In genomic region chr4:57220734-57221133, GRCh38 we compare ENCODE assay signal across 23 cellular contexts.
"Had no signal": no experiment of that assay in that cellular context is flagged by ENCODE, and none has a peak within 500 bp of the region (broad histone marks: within the 10 kb centered on the region; RNA-seq: fewer than 3 reads in every experiment).

No MANE protein-coding gene starts in this region.

- H3K9me3 Mint-ChIP-seq: activated naive CD8-positive, alpha-beta T cell treated with anti-CD3 and anti-CD28 coated beads for 36 hours; activated T-cell treated with anti-CD3 and anti-CD28 coated beads, Interleukin-2, amount 50 U/mL, for 24 hours; central memory CD8-positive, alpha-beta T cell; effector memory CD8-positive, alpha-beta T cell had no signal

- H3K36me3 ChIP-seq: breast epithelium, lower lobe of right lung, sigmoid colon, vagina had no signal

- H3K4me2 ChIP-seq: smooth muscle cell had no signal

- H3K27ac ChIP-seq: breast epithelium, lower lobe of right lung, sigmoid colon, testis, vagina had no signal

- H3K9me3 ChIP-seq: breast epithelium, lower lobe of right lung, testis, vagina had no signal

- H3K4me1 ChIP-seq: breast epithelium, lower lobe of right lung, sigmoid colon, testis, vagina had no signal

- H3K4me1 Mint-ChIP-seq: activated naive CD8-positive, alpha-beta T cell treated with anti-CD3 and anti-CD28 coated beads for 36 hours; central memory CD8-positive, alpha-beta T cell; naive thymus-derived CD8-positive, alpha-beta T cell; stimulated activated naive B cell treated with anti-CD40 and anti-IgM and Interleukin-4, amounts not matched to agents 10 μg/mL and 1 μg/mL and 100 μg/mL, for 72 hours had no signal

- H3K4me3 ChIP-seq: breast epithelium, lower lobe of right lung, sigmoid colon, smooth muscle cell, testis, vagina had no signal

- H3K27ac Mint-ChIP-seq: activated naive CD8-positive, alpha-beta T cell treated with anti-CD3 and anti-CD28 coated beads for 36 hours; activated T-cell treated with anti-CD3 and anti-CD28 coated beads, Interleukin-2, amount 50 U/mL, for 24 hours; effector memory CD8-positive, alpha-beta T cell; naive thymus-derived CD8-positive, alpha-beta T cell; stimulated activated naive B cell treated with anti-CD40 and anti-IgM and Interleukin-4, amounts not matched to agents 10 μg/mL and 1 μg/mL and 100 μg/mL, for 72 hours; type B pancreatic cell had no signal

- DNase-seq: activated CD4-positive, alpha-beta T cell treated with anti-CD3 and anti-CD28 coated beads for 1 hour; activated CD8-positive, alpha-beta memory T cell treated with anti-CD3 and anti-CD28 coated beads for 24 hours; activated CD8-positive, alpha-beta memory T cell treated with anti-CD3 and anti-CD28 coated beads, Interleukin-2, amount 50 U/mL, for 4 hours; activated naive CD4-positive, alpha-beta T cell treated with Interleukin-2 at 50 U/mL for 16 hours; activated naive CD8-positive, alpha-beta T cell treated with anti-CD3 and anti-CD28 coated beads for 36 hours; activated T-cell treated with anti-CD3 and anti-CD28 coated beads, Interleukin-2, amount 50 U/mL, for 24 hours; effector memory CD8-positive, alpha-beta T cell; kidney; lower lobe of right lung; naive thymus-derived CD8-positive, alpha-beta T cell; retina; sigmoid colon; stimulated activated CD4-positive, alpha-beta T cell treated with anti-CD3 and anti-CD28 coated beads, Interleukin-15, amount 100 ng/mL, for 24 hours; stimulated activated CD8-positive, alpha-beta memory T cell treated with anti-CD3 and anti-CD28 coated beads, Interleukin-4, amount 100 ng/mL, for 48 hours; stimulated activated naive B cell treated with anti-CD40 and anti-IgM and Interleukin-4, amounts not matched to agents 10 μg/mL and 1 μg/mL and 100 μg/mL, for 72 hours; T-helper 9 cell; testis had no signal

- H3K36me3 Mint-ChIP-seq: activated naive CD8-positive, alpha-beta T cell treated with anti-CD3 and anti-CD28 coated beads for 36 hours; stimulated activated naive B cell treated with anti-CD40 and anti-IgM and Interleukin-4, amounts not matched to agents 10 μg/mL and 1 μg/mL and 100 μg/mL, for 72 hours; type B pancreatic cell had no signal

- H3K27me3 ChIP-seq: breast epithelium, sigmoid colon, testis, vagina had no signal

- ATAC-seq: effector memory CD8-positive, alpha-beta T cell; left lobe of liver; lower lobe of right lung; naive thymus-derived CD8-positive, alpha-beta T cell had no signal

- H3K27me3 Mint-ChIP-seq: activated naive CD8-positive, alpha-beta T cell treated with anti-CD3 and anti-CD28 coated beads for 36 hours; activated T-cell treated with anti-CD3 and anti-CD28 coated beads, Interleukin-2, amount 50 U/mL, for 24 hours; central memory CD8-positive, alpha-beta T cell; effector memory CD8-positive, alpha-beta T cell; naive thymus-derived CD8-positive, alpha-beta T cell; stimulated activated naive B cell treated with anti-CD40 and anti-IgM and Interleukin-4, amounts not matched to agents 10 μg/mL and 1 μg/mL and 100 μg/mL, for 72 hours; type B pancreatic cell had no signal

- H3K4me3 Mint-ChIP-seq: activated naive CD8-positive, alpha-beta T cell treated with anti-CD3 and anti-CD28 coated beads for 36 hours; activated T-cell treated with anti-CD3 and anti-CD28 coated beads, Interleukin-2, amount 50 U/mL, for 24 hours; central memory CD8-positive, alpha-beta T cell; effector memory CD8-positive, alpha-beta T cell; naive thymus-derived CD8-positive, alpha-beta T cell; stimulated activated naive B cell treated with anti-CD40 and anti-IgM and Interleukin-4, amounts not matched to agents 10 μg/mL and 1 μg/mL and 100 μg/mL, for 72 hours; type B pancreatic cell had no signal
